ENCODE assay signal across 13 cellular contexts in genomic region chr7:99469381-99470065, GRCh38. TPM values are rescaled to one million over a fixed set of nuclear protein-coding genes. Genes with fewer than 3 reads are reported as not detected.
DNase-seq lines count a peak whose midpoint lies in the region; ATAC-seq, FAIRE-seq and TF ChIP-seq lines count a peak whose summit lies in the region.
"Had no signal": no experiment of that assay in that cellular context is flagged by ENCODE, and none has a peak within 500 bp of the region (broad histone marks: within the 10 kb centered on the region; RNA-seq: fewer than 3 reads in every experiment).

No MANE protein-coding gene starts in this region.

- H3K4me1 ChIP-seq in HUES64 (ENCODE audit: insufficient read depth, low read length) = no peaks in the 10 kb centered on the region
- H3K4me1 ChIP-seq in fibroblast of lung (ENCODE audit: control insufficient read depth, extremely low read depth, insufficient read depth, low read length) = peaks cover 2% of the 10 kb centered on the region

- no peaks in the 10 kb centered on the region for H3K36me3 Mint-ChIP-seq in osteocyte (ENCODE audit: unreplicated experiment)

- H2AFZ ChIP-seq in fibroblast of lung (ENCODE audit: low read length) = peak overlapping the region; percentile 71

- FAIRE-seq in G401.6 (lab: Jason Lieb, UNC) = peak; percentile 99

- DNase-seq in fibroblast of lung (ENCODE audit: low read depth in 2 of 2) = no peak
- DNase-seq in osteocyte (ENCODE audit: extremely low spot score, unreplicated experiment) = no peak
- DNase-seq in Ammon's horn (ENCODE audit: low spot score) = no peak
- no peak for DNase-seq in activated CD4-positive, alpha-beta T cell treated with anti-CD3 and anti-CD28 coated beads for 48 hours
- DNase-seq: activated B cell treated with CpG ODN at 0.5 μM for 24 hours, COR-L47, MG63, NCI-H2171 had no signal

- peaks cover 28% of the 10 kb centered on the region for H3K4me1 Mint-ChIP-seq in osteocyte (ENCODE audit: unreplicated experiment)

- H3K9ac ChIP-seq in HUES64 (ENCODE audit: low read depth, low read length) (peak overlapping the region; percentile 43; the same call in 1 of the 2 replicates), fibroblast of lung (ENCODE audit: insufficient read depth, low read length) (no peak overlapping the region)

- H3K4me3 ChIP-seq in HUES64 (ENCODE audit: low read length) = peak overlapping the region; percentile 50
- no peak overlapping the region for H3K4me3 ChIP-seq in fibroblast of lung (replicated peaks in 1 of 4; ENCODE audit: control extremely low read depth in 1 of 4, insufficient read depth in 1 of 4, low read depth in 3 of 4, low read length in 4 of 4)
- H3K4me3 ChIP-seq: MG63, thoracic aorta had no signal

- H3K4me2 ChIP-seq in fibroblast of lung (ENCODE audit: extremely low read depth, insufficient read depth, low read length) = no peak overlapping the region

- TF ChIP-seq CTCF in fibroblast of lung (conservative IDR thresholded peaks at IDR 0.05 in 1 of 2, IDR thresholded peaks at IDR 0.05 in 1 of 2; ENCODE audit: low read depth in 1 of 2, low read length in 2 of 2) (no peak), osteocyte (IDR thresholded peaks at IDR 0.05) (no peak)

- no peaks in the 10 kb centered on the region for H3K9me3 Mint-ChIP-seq in osteocyte (ENCODE audit: unreplicated experiment)
- H3K9me3 Mint-ChIP-seq: activated B cell treated with CpG ODN at 0.5 μM for 24 hours had no signal

- peak overlapping the region; percentile 31 for H3K27ac Mint-ChIP-seq in osteocyte (ENCODE audit: unreplicated experiment)
- H3K27ac Mint-ChIP-seq: activated B cell treated with CpG ODN at 0.5 μM for 24 hours had no signal

- no peak overlapping the region for H3K4me3 Mint-ChIP-seq in osteocyte (ENCODE audit: unreplicated experiment)
- H3K4me3 Mint-ChIP-seq: activated B cell treated with CpG ODN at 0.5 μM for 24 hours had no signal

- no peaks in the 10 kb centered on the region for H3K9me3 ChIP-seq in HUES64 (ENCODE audit: insufficient read depth, low read depth, low read length)
- no peaks in the 10 kb centered on the region for H3K9me3 ChIP-seq in fibroblast of lung (ENCODE audit: control insufficient read depth, insufficient read depth, low read depth, low read length)
- H3K9me3 ChIP-seq: MG63, neutrophil, thoracic aorta had no signal

- H3K36me3 ChIP-seq in HUES64 (ENCODE audit: insufficient read depth, low read length) (0 out of 2 replicates have a peak, but pooled peaks cover 1% of the 10 kb centered on the region), fibroblast of lung (ENCODE audit: control insufficient read depth, insufficient read depth, low read length) (no peaks in the 10 kb centered on the region)
- H3K36me3 ChIP-seq: MG63, neutrophil, thoracic aorta had no signal

- H3K27me3 Mint-ChIP-seq in osteocyte (ENCODE audit: unreplicated experiment) = peaks cover 6% of the 10 kb centered on the region
- H3K27me3 Mint-ChIP-seq: activated B cell treated with CpG ODN at 0.5 μM for 24 hours had no signal

- H3K27ac ChIP-seq in HUES64 (ENCODE audit: low read depth, low read length) = no peak overlapping the region; the same call in 1 of the 2 replicates
- H3K27ac ChIP-seq in fibroblast of lung (ENCODE audit: insufficient read depth, low read length) = no peak overlapping the region
- H3K27ac ChIP-seq: neutrophil, thoracic aorta had no signal

- H3K79me2 ChIP-seq in fibroblast of lung (ENCODE audit: control insufficient read depth, insufficient read depth, low read length) = peaks cover 30% of the 10 kb centered on the region

- H3K27me3 ChIP-seq in HUES64 (ENCODE audit: insufficient read depth, low read length) (no peaks in the 10 kb centered on the region), fibroblast of lung (ENCODE audit: control insufficient read depth, insufficient read depth, low read length) (no peaks in the 10 kb centered on the region)
- H3K27me3 ChIP-seq: MG63 had no signal

- H4K20me1 ChIP-seq in fibroblast of lung (ENCODE audit: control insufficient read depth, extremely low read depth, insufficient read depth, low read length) = no peaks in the 10 kb centered on the region

- 41% methylated on average over 23 of the region's 23 CpGs for WGBS in HUES64

- ATAC-seq in HG02970 (IDR thresholded peaks at IDR 0.05; ENCODE audit: low FRiP score, unreplicated experiment) = no peak

RNA-seq across cellular contexts. Expression of gene ZNF789, which starts 3.2 kb away (rescaled TPM):
- polyA plus RNA-seq in HUES64 (2013, experiment 1 of 2) = 7.8 TPM
- polyA plus RNA-seq in HUES64 (2013, experiment 2 of 2) = 7.4 TPM
- total RNA-seq in fibroblast of lung (2.3 and 4.8 TPM in 2 replicates), osteocyte (6.9 and 8.4 TPM in 2 replicates)
- polyA plus RNA-seq in fibroblast of lung = 5.5 and 8.7 TPM in 2 replicates
- 3.8 and 6.3 TPM in 2 replicates for polyA plus RNA-seq in fibroblast of lung (2012)
- polyA minus RNA-seq in fibroblast of lung (ENCODE audit: low replicate concordance) = 2.7 and 15.4 TPM in 2 replicates

RNA-seq across cellular contexts. Expression of gene ATP5MF, which starts 3.6 kb away (rescaled TPM):
- polyA plus RNA-seq in HUES64 (2013, experiment 1 of 2) = 509 TPM
- 519 TPM for polyA plus RNA-seq in HUES64 (2013, experiment 2 of 2)
- 269 and 296 TPM in 2 replicates for total RNA-seq in fibroblast of lung
- 2,326 and 2,573 TPM in 2 replicates for polyA plus RNA-seq in fibroblast of lung
- polyA plus RNA-seq in fibroblast of lung (2012) = 1,014 and 1,076 TPM in 2 replicates
- polyA minus RNA-seq in fibroblast of lung (ENCODE audit: low replicate concordance) = 47.8 and 72.0 TPM in 2 replicates
- 251 and 253 TPM in 2 replicates for total RNA-seq in osteocyte

RNA-seq across cellular contexts. Expression of gene ZNF394, which starts 30.6 kb away (rescaled TPM):
- polyA plus RNA-seq in HUES64 (2013, experiment 1 of 2) = 13.0 TPM
- 13.3 TPM for polyA plus RNA-seq in HUES64 (2013, experiment 2 of 2)
- total RNA-seq in fibroblast of lung (20.1 and 22.1 TPM in 2 replicates), osteocyte (23.8 and 24.4 TPM in 2 replicates)
- polyA plus RNA-seq in fibroblast of lung = 9.1 and 9.5 TPM in 2 replicates
- 10.2 and 10.3 TPM in 2 replicates for polyA plus RNA-seq in fibroblast of lung (2012)
- 3.8 TPM in 2 replicates for polyA minus RNA-seq in fibroblast of lung (ENCODE audit: low replicate concordance)

RNA-seq across cellular contexts. Expression of gene CPSF4, which starts 30.8 kb away (rescaled TPM):
- polyA plus RNA-seq in HUES64 (2013, experiment 1 of 2) = 64.6 TPM
- polyA plus RNA-seq in HUES64 (2013, experiment 2 of 2) = 66.4 TPM
- total RNA-seq in fibroblast of lung = 38.0 and 44.9 TPM in 2 replicates
- polyA plus RNA-seq in fibroblast of lung = 17.3 and 21.9 TPM in 2 replicates
- 20.1 and 28.4 TPM in 2 replicates for polyA plus RNA-seq in fibroblast of lung (2012)
- 61.0 and 99.5 TPM in 2 replicates for polyA minus RNA-seq in fibroblast of lung (ENCODE audit: low replicate concordance)
- total RNA-seq in osteocyte = 32.3 and 37.9 TPM in 2 replicates

RNA-seq across cellular contexts. Expression of gene PTCD1, which starts 30.9 kb away (rescaled TPM):
- polyA plus RNA-seq in HUES64 (2013, experiment 1 of 2) = 4.4 TPM
- polyA plus RNA-seq in HUES64 (2013, experiment 2 of 2) = 5.2 TPM
- total RNA-seq in fibroblast of lung (7.2 and 8.1 TPM in 2 replicates), osteocyte (5.7 and 10.5 TPM in 2 replicates)
- 2.3 and 2.6 TPM in 2 replicates for polyA plus RNA-seq in fibroblast of lung
- 3.3 and 5.2 TPM in 2 replicates for polyA plus RNA-seq in fibroblast of lung (2012)
- 1.6 and 2.5 TPM in 2 replicates for polyA minus RNA-seq in fibroblast of lung (ENCODE audit: low replicate concordance)
